ENCODE assay signal across 6 cellular contexts in genomic region chr11:110538154-110538553, GRCh38.
"Had no signal": no experiment of that assay in that cellular context is flagged by ENCODE, and none has a peak within 500 bp of the region (broad histone marks: within the 10 kb centered on the region; RNA-seq: fewer than 3 reads in every experiment).

No MANE protein-coding gene starts in this region.

- H3K4me3 ChIP-seq: K562 had no signal

- H3K27ac ChIP-seq: HL-60 had no signal

- DNase-seq: IMR-90, KBM-7, KG1 had no signal

- ATAC-seq: HepG2, K562 had no signal
